Comparison of ENCODE assay signal across 1 cellular context in genomic region chr16:74603848-74604247, GRCh38.
TF ChIP-seq lines count a peak whose summit lies in the region.

No MANE protein-coding gene starts in this region.

TF ChIP-seq in GM23338, 12 proteins besides CTCF, POLR2A, EP300 and RAD21 (continued from another document):
- TF ChIP-seq ZNF462 (CRISPR knock-in tag; IDR thresholded peaks at IDR 0.05) = no peak
- no peak for TF ChIP-seq ZNF114 (CRISPR knock-in tag; IDR thresholded peaks at IDR 0.05)
- no peak for TF ChIP-seq JUNB (IDR thresholded peaks at IDR 0.05; ENCODE audit: unreplicated experiment)
- TF ChIP-seq ZNF331 (CRISPR knock-in tag; IDR thresholded peaks at IDR 0.05; ENCODE audit: low read depth) = no peak
TF ChIP-seq in GM23338: peak in this region for 0.
